1 cellular context compared by ENCODE assay signal in genomic region chr6:37207903-37208456, GRCh38.
TF ChIP-seq lines count a peak whose summit lies in the region.

No MANE protein-coding gene starts in this region.

TF ChIP-seq in HepG2, 621 proteins besides CTCF, POLR2A, EP300 and RAD21 (continued from another document and continues in another):
- TF ChIP-seq HBP1 (CRISPR knock-in tag; IDR thresholded peaks at IDR 0.05; ENCODE audit: low read depth) (0 out of 2 replicates have a peak, but pooled peaks have one; percentile 51), ZNF558 (CRISPR knock-in tag; IDR thresholded peaks at IDR 0.05; ENCODE audit: borderline replicate concordance) (no peak), ZKSCAN5 (CRISPR knock-in tag; IDR thresholded peaks at IDR 0.05) (no peak), ZNF160 (CRISPR knock-in tag; IDR thresholded peaks at IDR 0.05) (no peak), ZNF605 (CRISPR knock-in tag; IDR thresholded peaks at IDR 0.05) (peak; percentile 52; the same call in 1 of the 2 replicates), TSC22D2 (CRISPR knock-in tag; IDR thresholded peaks at IDR 0.05; ENCODE audit: borderline replicate concordance) (0 out of 2 replicates have a peak, but pooled peaks have one; percentile 52), AKNA (CRISPR knock-in tag; IDR thresholded peaks at IDR 0.05; ENCODE audit: borderline replicate concordance) (no peak), STAT6 (CRISPR knock-in tag; IDR thresholded peaks at IDR 0.05; ENCODE audit: borderline replicate concordance) (no peak), POGK (CRISPR knock-in tag; conservative IDR thresholded peaks at IDR 0.05) (no peak), GATAD1 (CRISPR knock-in tag; IDR thresholded peaks at IDR 0.05) (no peak; the same call in 1 of the 2 replicates), TCF12 (IDR thresholded peaks at IDR 0.05) (no peak), TCF12 (CRISPR knock-in tag; IDR thresholded peaks at IDR 0.05) (no peak), ATRX (CRISPR knock-in tag; IDR thresholded peaks at IDR 0.05; ENCODE audit: borderline replicate concordance) (no peak), ZNF224 (CRISPR knock-in tag; IDR thresholded peaks at IDR 0.05) (no peak), ZNF17 (CRISPR knock-in tag; IDR thresholded peaks at IDR 0.05) (no peak), BCLAF1 (IDR thresholded peaks at IDR 0.05) (no peak), SMC3 (IDR thresholded peaks at IDR 0.05; ENCODE audit: low read length) (peak; percentile 99), NRL (CRISPR knock-in tag; IDR thresholded peaks at IDR 0.05; ENCODE audit: borderline replicate concordance) (peak; percentile 30; the same call in 1 of the 2 replicates), MXD4 (CRISPR knock-in tag; IDR thresholded peaks at IDR 0.05) (no peak), SSRP1 (CRISPR knock-in tag; IDR thresholded peaks at IDR 0.05) (no peak), ZNF274 (CRISPR knock-in tag; IDR thresholded peaks at IDR 0.05) (no peak), ZNF577 (CRISPR knock-in tag; IDR thresholded peaks at IDR 0.05; ENCODE audit: borderline replicate concordance, low read depth) (no peak), ARID3A (IDR thresholded peaks at IDR 0.05; ENCODE audit: low read depth, low read length) (no peak), DNMT1 (CRISPR knock-in tag; IDR thresholded peaks at IDR 0.05) (0 out of 2 replicates have a peak, but pooled peaks have one; percentile 83), GMEB1 (CRISPR knock-in tag; IDR thresholded peaks at IDR 0.05; ENCODE audit: borderline replicate concordance) (no peak), MYPOP (CRISPR knock-in tag; IDR thresholded peaks at IDR 0.05) (peak; percentile 34; the same call in 1 of the 2 replicates), SP140L (CRISPR knock-in tag; IDR thresholded peaks at IDR 0.05; ENCODE audit: borderline replicate concordance) (no peak), ZEB1 (IDR thresholded peaks at IDR 0.05; ENCODE audit: insufficient replicate concordance, low read depth) (no peak), ONECUT2 (CRISPR knock-in tag; IDR thresholded peaks at IDR 0.05) (no peak), BATF2 (CRISPR knock-in tag; IDR thresholded peaks at IDR 0.05) (no peak), PRMT3 (CRISPR knock-in tag; IDR thresholded peaks at IDR 0.05; ENCODE audit: borderline replicate concordance, low read depth) (no peak), NR3C1 (CRISPR knock-in tag; IDR thresholded peaks at IDR 0.05) (no peak), ZNF784 (CRISPR knock-in tag; IDR thresholded peaks at IDR 0.05; ENCODE audit: borderline replicate concordance) (no peak), GLI4 (CRISPR knock-in tag; IDR thresholded peaks at IDR 0.05; ENCODE audit: borderline replicate concordance) (no peak), AKAP8 (CRISPR knock-in tag; IDR thresholded peaks at IDR 0.05) (no peak), ZNF567 (CRISPR knock-in tag; IDR thresholded peaks at IDR 0.05; ENCODE audit: borderline replicate concordance) (no peak), HOMEZ (CRISPR knock-in tag; IDR thresholded peaks at IDR 0.05; ENCODE audit: low read depth) (no peak), NFE2L2 (IDR thresholded peaks at IDR 0.05; ENCODE audit: low read length) (0 out of 2 replicates have a peak, but pooled peaks have one; percentile 8)
